Comparison of ENCODE assay signal across 27 cellular contexts in genomic region chr2:195146761-195147160, GRCh38.
DNase-seq lines count a peak whose midpoint lies in the region; ATAC-seq, FAIRE-seq and TF ChIP-seq lines count a peak whose summit lies in the region.
"Had no signal": no experiment of that assay in that cellular context is flagged by ENCODE, and none has a peak within 500 bp of the region (broad histone marks: within the 10 kb centered on the region; RNA-seq: fewer than 3 reads in every experiment).

No MANE protein-coding gene starts in this region.

- peaks cover 43% of the 10 kb centered on the region for H3K9me3 Mint-ChIP-seq in nephron progenitor cell

- H3K4me3 Mint-ChIP-seq in nephron progenitor cell: no peak overlapping the region
- H3K4me3 Mint-ChIP-seq: CD14-positive monocyte; CD4-positive, alpha-beta memory T cell; CD4-positive, CD25-positive, alpha-beta regulatory T cell; CD8-positive, alpha-beta memory T cell had no signal

- peaks cover 2% of the 10 kb centered on the region for H3K27me3 Mint-ChIP-seq in nephron progenitor cell (ENCODE audit: low read depth, poor library complexity)

- intact Hi-C loops in Right ventricle myocardium inferior (cut with DNase I): no loop called here
- intact Hi-C loops in cardiac septum (cut with DNase I): no loop called here

- TF ChIP-seq CTCF in nephron progenitor cell (IDR thresholded peaks at IDR 0.05): no peak

- ATAC-seq in Right ventricle myocardium inferior (no peak), HG03159 (IDR thresholded peaks at IDR 0.05; ENCODE audit: unreplicated experiment) (no peak), HG03342 (IDR thresholded peaks at IDR 0.05; ENCODE audit: unreplicated experiment) (no peak)
- ATAC-seq: GM12878 had no signal

- no peak for FAIRE-seq in RCC 7860 (lab: Jason Lieb, UNC)
- FAIRE-seq: A204.1, GM12878, GM12892, GM18507 had no signal

- peak overlapping the region; percentile 26 for H3K27ac Mint-ChIP-seq in nephron progenitor cell
- H3K27ac Mint-ChIP-seq: CD14-positive monocyte; CD4-positive, alpha-beta memory T cell; CD4-positive, CD25-positive, alpha-beta regulatory T cell; CD8-positive, alpha-beta memory T cell had no signal

- peaks cover 27% of the 10 kb centered on the region for H3K4me1 Mint-ChIP-seq in nephron progenitor cell
- H3K4me1 Mint-ChIP-seq: CD14-positive monocyte; CD4-positive, alpha-beta memory T cell; CD4-positive, CD25-positive, alpha-beta regulatory T cell; CD8-positive, alpha-beta memory T cell had no signal

- peak; percentile 34 for DNase-seq in Right ventricle myocardium inferior (ENCODE audit: missing footprints)
- DNase-seq in cardiac septum (ENCODE audit: low spot score): no peak
- peak; percentile 30 for DNase-seq in NCI-H2227 (lab: John Stamatoyannopoulos, UW; ENCODE audit: unreplicated experiment)
- no peak for DNase-seq in nephron progenitor cell
- no peak for DNase-seq in RCC 7860 (ENCODE audit: low spot score)
- DNase-seq: 8988T; ACHN; BE2C; C1 segment of cervical spinal cord; CD4-positive, alpha-beta memory T cell; CD4-positive, CD25-positive, alpha-beta regulatory T cell; CD8-positive, alpha-beta memory T cell; COR-L47; DMS 273 treated with DMSO at 0.1 percent for 48 hours; DMS153; DMS53; DMS79; DND-41; EL; GDM1 had no signal

- peaks cover 21% of the 10 kb centered on the region for H3K36me3 Mint-ChIP-seq in nephron progenitor cell (ENCODE audit: low read depth)
- H3K36me3 Mint-ChIP-seq: CD14-positive monocyte; CD4-positive, alpha-beta memory T cell; CD4-positive, CD25-positive, alpha-beta regulatory T cell; CD8-positive, alpha-beta memory T cell had no signal

Comparison
In these comparisons a context has a peak if more than half of its experiments do, and no peak if none do; other contexts are left out.
1. DNase-seq: peak in Right ventricle myocardium inferior (single experiment) and NCI-H2227 (single experiment); none in cardiac septum (single experiment), nephron progenitor cell (single experiment) and RCC 7860 (single experiment).